ENCODE assay signal across 12 cellular contexts in genomic region chr11:89436071-89436470, GRCh38. TPM values are rescaled to one million over a fixed set of nuclear protein-coding genes. Genes with fewer than 3 reads are reported as not detected.
DNase-seq lines count a peak whose midpoint lies in the region; ATAC-seq and TF ChIP-seq lines count a peak whose summit lies in the region.
"Had no signal": no experiment of that assay in that cellular context is flagged by ENCODE, and none has a peak within 500 bp of the region (broad histone marks: within the 10 kb centered on the region; RNA-seq: fewer than 3 reads in every experiment).

No MANE protein-coding gene starts in this region.

- no peaks in the 10 kb centered on the region for H3K36me3 Mint-ChIP-seq in activated CD8-positive, alpha-beta T cell treated with anti-CD3 and anti-CD28 coated beads for 36 hours (ENCODE audit: low read depth)
- no peaks in the 10 kb centered on the region for H3K36me3 Mint-ChIP-seq in activated CD4-positive, alpha-beta T cell treated with anti-CD3 and anti-CD28 coated beads for 36 hours (ENCODE audit: low read depth)
- H3K36me3 Mint-ChIP-seq: activated naive CD8-positive, alpha-beta T cell treated with anti-CD3 and anti-CD28 coated beads, Interleukin-2, amount 10 ng/mL, durations not matched to agents 7 days and 5 days had no signal

- WGBS in heart right ventricle, 2 donors, result 36 to 53% methylated on average over 3 of the region's 3 CpGs

- H3K4me1 ChIP-seq in cardiac muscle cell (ENCODE audit: low read depth) (peaks cover 8% of the 10 kb centered on the region), heart right ventricle (no peaks in the 10 kb centered on the region)
- H3K4me1 ChIP-seq: BLaER1 had no signal

- H3K4me1 Mint-ChIP-seq in activated CD8-positive, alpha-beta T cell treated with anti-CD3 and anti-CD28 coated beads for 36 hours (ENCODE audit: low read depth), result no peaks in the 10 kb centered on the region
- H3K4me1 Mint-ChIP-seq in activated CD4-positive, alpha-beta T cell treated with anti-CD3 and anti-CD28 coated beads for 36 hours, result no peaks in the 10 kb centered on the region
- H3K4me1 Mint-ChIP-seq: activated naive CD8-positive, alpha-beta T cell treated with anti-CD3 and anti-CD28 coated beads, Interleukin-2, amount 10 ng/mL, durations not matched to agents 7 days and 5 days had no signal

- H3K36me3 ChIP-seq in cardiac muscle cell, result no peaks in the 10 kb centered on the region
- peaks cover 0 to 11% (median 0%) of the 10 kb centered on the region in 9 donors for H3K36me3 ChIP-seq in heart right ventricle
- H3K36me3 ChIP-seq: BLaER1 had no signal

- H3K4me3 ChIP-seq in cardiac muscle cell (no peak overlapping the region), heart right ventricle (no peak overlapping the region), astrocyte of the spinal cord (ENCODE audit: low read depth, low read length) (no peak overlapping the region)
- H3K4me3 ChIP-seq: BLaER1 had no signal

- in situ Hi-C loops in astrocyte of the spinal cord (cut with HindIII; ENCODE audit: low sequenced_read_pairs), result no loop called here

- no peaks in the 10 kb centered on the region for H3K9me3 Mint-ChIP-seq in activated CD8-positive, alpha-beta T cell treated with anti-CD3 and anti-CD28 coated beads for 36 hours
- H3K9me3 Mint-ChIP-seq in activated CD4-positive, alpha-beta T cell treated with anti-CD3 and anti-CD28 coated beads for 36 hours (ENCODE audit: low read depth), result no peaks in the 10 kb centered on the region
- H3K9me3 Mint-ChIP-seq: activated naive CD8-positive, alpha-beta T cell treated with anti-CD3 and anti-CD28 coated beads, Interleukin-2, amount 10 ng/mL, durations not matched to agents 7 days and 5 days had no signal

- TF ChIP-seq CTCF in cardiac muscle cell (IDR thresholded peaks at IDR 0.05; ENCODE audit: low read depth, low read length) (no peak), heart right ventricle (IDR thresholded peaks at IDR 0.05) (no peak), astrocyte of the spinal cord (IDR thresholded peaks at IDR 0.05; ENCODE audit: low read depth, low read length) (no peak)
- TF ChIP-seq CTCF in activated CD8-positive, alpha-beta T cell treated with anti-CD3 and anti-CD28 coated beads for 36 hours (IDR thresholded peaks at IDR 0.05), result no peak

- H3K9me3 ChIP-seq in cardiac muscle cell (ENCODE audit: low read depth) (no peaks in the 10 kb centered on the region), heart right ventricle (no peaks in the 10 kb centered on the region)
- H3K9me3 ChIP-seq: BLaER1 had no signal

- H3K27ac Mint-ChIP-seq in activated CD8-positive, alpha-beta T cell treated with anti-CD3 and anti-CD28 coated beads for 36 hours, result no peak overlapping the region
- H3K27ac Mint-ChIP-seq in activated CD4-positive, alpha-beta T cell treated with anti-CD3 and anti-CD28 coated beads for 36 hours, result no peak overlapping the region
- H3K27ac Mint-ChIP-seq: activated naive CD8-positive, alpha-beta T cell treated with anti-CD3 and anti-CD28 coated beads, Interleukin-2, amount 10 ng/mL, durations not matched to agents 7 days and 5 days had no signal

- POLR2A ChIA-PET in activated CD8-positive, alpha-beta T cell treated with anti-CD3 and anti-CD28 coated beads for 36 hours (lab: Charles Lee), result no interaction called here
- POLR2A ChIA-PET in activated CD4-positive, alpha-beta T cell treated with anti-CD3 and anti-CD28 coated beads for 36 hours (lab: Charles Lee), result no interaction called here

- no peaks in the 10 kb centered on the region for H3K27me3 ChIP-seq in cardiac muscle cell
- H3K27me3 ChIP-seq in heart right ventricle, result no peaks in the 10 kb centered on the region
- H3K27me3 ChIP-seq: BLaER1 had no signal

- H3K27ac ChIP-seq in cardiac muscle cell (no peak overlapping the region), heart right ventricle (no peak overlapping the region)
- H3K27ac ChIP-seq: BLaER1 had no signal

- peak; percentile 64 to 67 for DNase-seq in cardiac muscle cell (ENCODE audit: low read depth in 1 of 2, low spot score in 1 of 2)
- no peak for DNase-seq in heart right ventricle
- peak; percentile 23 for DNase-seq in astrocyte of the spinal cord (ENCODE audit: low read depth, low spot score)
- DNase-seq in kidney glomerular epithelial cell (lab: John Stamatoyannopoulos, UW), result peak; percentile 55
- no peak for DNase-seq in activated CD8-positive, alpha-beta T cell treated with anti-CD3 and anti-CD28 coated beads for 36 hours
- DNase-seq in activated CD4-positive, alpha-beta T cell treated with anti-CD3 and anti-CD28 coated beads for 36 hours, result no peak
- DNase-seq in RKO (ENCODE audit: low spot score), result no peak
- DNase-seq: activated naive CD8-positive, alpha-beta T cell treated with anti-CD3 and anti-CD28 coated beads, Interleukin-2, amount 10 ng/mL, durations not matched to agents 7 days and 5 days; effector CD8-positive, alpha-beta T cell; RPMI8226 had no signal

- CTCF ChIA-PET in activated CD8-positive, alpha-beta T cell treated with anti-CD3 and anti-CD28 coated beads for 36 hours (lab: Charles Lee), result no interaction called here
- CTCF ChIA-PET in activated CD4-positive, alpha-beta T cell treated with anti-CD3 and anti-CD28 coated beads for 36 hours (lab: Charles Lee), result no interaction called here

- ATAC-seq in heart right ventricle (no peak), HG03565 (IDR thresholded peaks at IDR 0.05; ENCODE audit: unreplicated experiment) (no peak)
- no peak for ATAC-seq in activated CD8-positive, alpha-beta T cell treated with anti-CD3 and anti-CD28 coated beads for 36 hours
- ATAC-seq in activated CD4-positive, alpha-beta T cell treated with anti-CD3 and anti-CD28 coated beads for 36 hours, result no peak

- no peak overlapping the region for H3K4me3 Mint-ChIP-seq in activated CD8-positive, alpha-beta T cell treated with anti-CD3 and anti-CD28 coated beads for 36 hours
- H3K4me3 Mint-ChIP-seq in activated CD4-positive, alpha-beta T cell treated with anti-CD3 and anti-CD28 coated beads for 36 hours, result no peak overlapping the region
- H3K4me3 Mint-ChIP-seq: activated naive CD8-positive, alpha-beta T cell treated with anti-CD3 and anti-CD28 coated beads, Interleukin-2, amount 10 ng/mL, durations not matched to agents 7 days and 5 days had no signal

- intact Hi-C loops in heart right ventricle (cut with DNase I), result no loop called here
- intact Hi-C loops in activated CD8-positive, alpha-beta T cell treated with anti-CD3 and anti-CD28 coated beads for 36 hours (cut with micrococcal nuclease), result no loop called here
- intact Hi-C loops in activated CD4-positive, alpha-beta T cell treated with anti-CD3 and anti-CD28 coated beads for 36 hours (cut with DNase I, micrococcal nuclease), result no loop called here

- H3K27me3 Mint-ChIP-seq in activated CD8-positive, alpha-beta T cell treated with anti-CD3 and anti-CD28 coated beads for 36 hours, result no peaks in the 10 kb centered on the region
- no peaks in the 10 kb centered on the region for H3K27me3 Mint-ChIP-seq in activated CD4-positive, alpha-beta T cell treated with anti-CD3 and anti-CD28 coated beads for 36 hours
- H3K27me3 Mint-ChIP-seq: activated naive CD8-positive, alpha-beta T cell treated with anti-CD3 and anti-CD28 coated beads, Interleukin-2, amount 10 ng/mL, durations not matched to agents 7 days and 5 days had no signal

RNA-seq across cellular contexts. Expression of gene NOX4, which starts 55.1 kb away (rescaled TPM):
- 0.49 and 0.74 TPM in 2 replicates for total RNA-seq in cardiac muscle cell
- polyA plus RNA-seq in cardiac muscle cell, result 1.1 TPM in 1 of 2 replicates, not detected in the other
- 1 to 10 TPM; 1.5 to 6.7 (median 2.5) TPM for total RNA-seq in heart right ventricle
- 1 to 10 TPM; 1.8 to 4.0 TPM for polyA plus RNA-seq in heart right ventricle
- not detected for total RNA-seq in activated CD8-positive, alpha-beta T cell treated with anti-CD3 and anti-CD28 coated beads for 36 hours
- total RNA-seq in activated CD4-positive, alpha-beta T cell treated with anti-CD3 and anti-CD28 coated beads for 36 hours, result not detected
- total RNA-seq: activated naive CD8-positive, alpha-beta T cell treated with anti-CD3 and anti-CD28 coated beads, Interleukin-2, amount 10 ng/mL, durations not matched to agents 7 days and 5 days had no signal

Comparison
In these comparisons a context has a peak if more than half of its experiments do, and no peak if none do; other contexts are left out.
1. DNase-seq: peak in cardiac muscle cell (2 of 2), astrocyte of the spinal cord (single experiment) and kidney glomerular epithelial cell (single experiment); none in heart right ventricle (0 of 2), activated CD8-positive, alpha-beta T cell treated with anti-CD3 and anti-CD28 coated beads for 36 hours (single experiment), activated CD4-positive, alpha-beta T cell treated with anti-CD3 and anti-CD28 coated beads for 36 hours (single experiment) and RKO (single experiment).